Comparison of ENCODE assay signal across 11 cellular contexts in genomic region chr22:36419912-36420882, GRCh38. TPM values are rescaled to one million over a fixed set of nuclear protein-coding genes. Genes with fewer than 3 reads are reported as not detected.
DNase-seq lines count a peak whose midpoint lies in the region; ATAC-seq, FAIRE-seq and TF ChIP-seq lines count a peak whose summit lies in the region.
"Had no signal": no experiment of that assay in that cellular context is flagged by ENCODE, and none has a peak within 500 bp of the region (broad histone marks: within the 10 kb centered on the region; RNA-seq: fewer than 3 reads in every experiment).

No MANE protein-coding gene starts in this region.

- H3K36me3 ChIP-seq in BLaER1 treated with 17β-estradiol and CSF1 and Interleukin-3, amounts not matched to agents 10 nM and 100 nM: no peaks in the 10 kb centered on the region
- no peaks in the 10 kb centered on the region for H3K36me3 ChIP-seq in adrenal gland (replicated peaks in 1 of 2)
- no peaks in the 10 kb centered on the region for H3K36me3 ChIP-seq in kidney (ENCODE audit: control insufficient read depth in 1 of 2, insufficient read depth in 2 of 2, low read length in 2 of 2)
- no peaks in the 10 kb centered on the region for H3K36me3 ChIP-seq in psoas muscle (ENCODE audit: insufficient read depth in 1 of 2, low read depth in 1 of 2)
- no peaks in the 10 kb centered on the region for H3K36me3 ChIP-seq in naive thymus-derived CD4-positive, alpha-beta T cell (ENCODE audit: control insufficient read depth in 2 of 3, insufficient read depth in 3 of 3, low read length in 3 of 3)
- no peaks in the 10 kb centered on the region for H3K36me3 ChIP-seq in OCI-LY7 (ENCODE audit: insufficient read depth, low read length)

- H3K9ac ChIP-seq in BLaER1 treated with 17β-estradiol and CSF1 and Interleukin-3, amounts not matched to agents 10 nM and 100 nM: peak overlapping the region in 10 of 11 experiments; percentile 40 to 82 (median 78); a peak in 17 of 22 replicates
- no peak overlapping the region for H3K9ac ChIP-seq in kidney (ENCODE audit: low read length in 2 of 2)

- H3K9me3 ChIP-seq in BLaER1 treated with 17β-estradiol and CSF1 and Interleukin-3, amounts not matched to agents 10 nM and 100 nM (replicated peaks in 1 of 11): no peaks in the 10 kb centered on the region
- no peaks in the 10 kb centered on the region for H3K9me3 ChIP-seq in adrenal gland (replicated peaks in 1 of 3)
- no peaks in the 10 kb centered on the region for H3K9me3 ChIP-seq in kidney (ENCODE audit: control insufficient read depth in 1 of 2, low read length in 2 of 2)
- H3K9me3 ChIP-seq in psoas muscle: no peaks in the 10 kb centered on the region
- no peaks in the 10 kb centered on the region for H3K9me3 ChIP-seq in naive thymus-derived CD4-positive, alpha-beta T cell (ENCODE audit: control insufficient read depth in 2 of 3, low read length in 3 of 3)
- no peaks in the 10 kb centered on the region for H3K9me3 ChIP-seq in OCI-LY7 (ENCODE audit: low read length)

- H3K36me3 Mint-ChIP-seq in naive thymus-derived CD4-positive, alpha-beta T cell: no peaks in the 10 kb centered on the region

- H3K4me1 ChIP-seq in BLaER1 treated with 17β-estradiol and CSF1 and Interleukin-3, amounts not matched to agents 10 nM and 100 nM: peaks cover 77 to 100% (median 95%) of the 10 kb centered on the region in 10 experiments
- H3K4me1 ChIP-seq in adrenal gland (replicated peaks in 1 of 2): peaks cover 12 to 20% of the 10 kb centered on the region in 2 donors
- H3K4me1 ChIP-seq in kidney (ENCODE audit: control insufficient read depth in 1 of 2, insufficient read depth in 1 of 2, low read depth in 1 of 2, low read length in 2 of 2): peaks cover 0 to 4% of the 10 kb centered on the region in 2 donors
- no peaks in the 10 kb centered on the region for H3K4me1 ChIP-seq in psoas muscle
- H3K4me1 ChIP-seq in naive thymus-derived CD4-positive, alpha-beta T cell (ENCODE audit: control insufficient read depth in 2 of 2, insufficient read depth in 2 of 2, low read length in 2 of 2): peaks cover 8 to 18% of the 10 kb centered on the region in 2 donors
- H3K4me1 ChIP-seq in OCI-LY7 (ENCODE audit: insufficient read depth, low read length, poor library complexity, severe bottlenecking): peaks cover 26% of the 10 kb centered on the region

- POLR2A ChIA-PET in naive thymus-derived CD4-positive, alpha-beta T cell (lab: Charles Lee): interaction anchor here (0.6 to 3.5 kb wide), 5 partner anchors 15 to 89 kb away, joined by 3 to 11 read pairs (median 4); no protein-coding TSS in a partner anchor
- POLR2A ChIA-PET in OCI-LY7 (lab: Charles Lee): no interaction called here

- in situ Hi-C loops in G401 (cut with HindIII; ENCODE audit: low sequenced_read_pairs): no loop called here

- DNase-seq in adrenal gland (no peak), kidney (no peak), psoas muscle (no peak), GM12892 (ENCODE audit: insufficient read length) (no peak), G401 (ENCODE audit: low spot score) (no peak), OCI-LY7 (ENCODE audit: low spot score) (no peak)
- no peak for DNase-seq in naive thymus-derived CD4-positive, alpha-beta T cell
- DNase-seq: activated naive CD8-positive, alpha-beta T cell treated with anti-CD3 and anti-CD28 coated beads, Interleukin-2, amount 50 U/mL, for 24 hours; foreskin keratinocyte had no signal

- BruUV-seq in OCI-LY7 (replicated peaks; lab: Mats Ljungman, UMichigan): no TSS peak

- H3K27me3 Mint-ChIP-seq in naive thymus-derived CD4-positive, alpha-beta T cell: no peaks in the 10 kb centered on the region
- H3K27me3 Mint-ChIP-seq: activated naive CD8-positive, alpha-beta T cell treated with anti-CD3 and anti-CD28 coated beads, Interleukin-2, amount 50 U/mL, for 24 hours; B cell had no signal

- H3K9me2 ChIP-seq in OCI-LY7 (ENCODE audit: insufficient read depth, low read length): no peaks in the 10 kb centered on the region

- no peak overlapping the region for H3K4me3 Mint-ChIP-seq in naive thymus-derived CD4-positive, alpha-beta T cell

- no peaks in the 10 kb centered on the region for H3K27me3 ChIP-seq in BLaER1 treated with 17β-estradiol and CSF1 and Interleukin-3, amounts not matched to agents 10 nM and 100 nM
- no peaks in the 10 kb centered on the region for H3K27me3 ChIP-seq in adrenal gland
- H3K27me3 ChIP-seq in psoas muscle (ENCODE audit: insufficient read depth in 3 of 3, low read length in 2 of 3): peaks cover 0 to 2% (median 0%) of the 10 kb centered on the region in 3 donors
- H3K27me3 ChIP-seq in naive thymus-derived CD4-positive, alpha-beta T cell (ENCODE audit: control insufficient read depth in 2 of 2, insufficient read depth in 2 of 2, low read length in 2 of 2): no peaks in the 10 kb centered on the region
- H3K27me3 ChIP-seq: foreskin keratinocyte had no signal

- ATAC-seq in psoas muscle: peak in 1 of 4 donors; percentile 38
- ATAC-seq in naive thymus-derived CD4-positive, alpha-beta T cell: no peak
- ATAC-seq: foreskin keratinocyte had no signal

- peaks cover 14 to 42% (median 25%) of the 10 kb centered on the region in 7 donors for H3K4me1 Mint-ChIP-seq in naive thymus-derived CD4-positive, alpha-beta T cell

- H3K27ac Mint-ChIP-seq in naive thymus-derived CD4-positive, alpha-beta T cell: peak overlapping the region in 3 of 9 donors; percentile 9 to 77 (median 14)

- no peak overlapping the region; the same call in 1 of the 2 replicates for H2AFZ ChIP-seq in OCI-LY7 (ENCODE audit: low read length)

- CTCF ChIA-PET in naive thymus-derived CD4-positive, alpha-beta T cell (lab: Charles Lee): no interaction called here
- CTCF ChIA-PET in OCI-LY7 (lab: Charles Lee; ENCODE audit: unreplicated experiment): no interaction called here

- H3K9me3 Mint-ChIP-seq in naive thymus-derived CD4-positive, alpha-beta T cell: peaks cover 0 to 1% (median 0%) of the 10 kb centered on the region in 11 donors
- H3K9me3 Mint-ChIP-seq: activated naive CD8-positive, alpha-beta T cell treated with anti-CD3 and anti-CD28 coated beads, Interleukin-2, amount 50 U/mL, for 24 hours had no signal

- no peaks in the 10 kb centered on the region for H3K79me2 ChIP-seq in OCI-LY7 (ENCODE audit: insufficient read depth, low read depth, low read length)

- H4K20me1 ChIP-seq in BLaER1 treated with 17β-estradiol and CSF1 and Interleukin-3, amounts not matched to agents 10 nM and 100 nM: no peaks in the 10 kb centered on the region
- H4K20me1 ChIP-seq in OCI-LY7 (ENCODE audit: insufficient read depth, low read length): no peaks in the 10 kb centered on the region

- FAIRE-seq in kidney (lab: Jason Lieb, UNC) (no peak), GM12892 (lab: Jason Lieb, UNC) (no peak)

- TF ChIP-seq CTCF in adrenal gland (IDR thresholded peaks at IDR 0.05) (no peak), kidney (IDR thresholded peaks at IDR 0.05; ENCODE audit: borderline replicate concordance, extremely low read depth, insufficient read depth) (no peak), psoas muscle (IDR thresholded peaks at IDR 0.05) (no peak), OCI-LY7 (conservative IDR thresholded peaks at IDR 0.05; ENCODE audit: low read length) (no peak)

- peak overlapping the region in 3 of 10 experiments; percentile 25 to 46 (median 40); a peak in 2 of 20 replicates for H3K4me3 ChIP-seq in BLaER1 treated with 17β-estradiol and CSF1 and Interleukin-3, amounts not matched to agents 10 nM and 100 nM
- H3K4me3 ChIP-seq in adrenal gland: no peak overlapping the region
- H3K4me3 ChIP-seq in kidney (ENCODE audit: low read length in 2 of 2): no peak overlapping the region
- H3K4me3 ChIP-seq in psoas muscle: no peak overlapping the region
- no peak overlapping the region for H3K4me3 ChIP-seq in naive thymus-derived CD4-positive, alpha-beta T cell (ENCODE audit: low read length)
- H3K4me3 ChIP-seq in OCI-LY7 (ENCODE audit: low read depth, low read length, poor library complexity, severe bottlenecking): no peak overlapping the region

- 71 to 78% (median 75%) methylated on average over 20 to 21 of the region's 21 CpGs for WGBS in adrenal gland, 4 donors
- 60 to 70% (median 65%) methylated on average over 21 of the region's 21 CpGs for WGBS in psoas muscle, 3 donors

- intact Hi-C loops in adrenal gland (cut with DNase I): no loop called here
- intact Hi-C loops in kidney (cut with DNase I): no loop called here
- intact Hi-C loops in psoas muscle (cut with DNase I): loop anchor here in 1 of 2 donors (5.0 kb wide), 1 partner anchor 32 kb away; no protein-coding TSS in a partner anchor
- intact Hi-C loops in naive thymus-derived CD4-positive, alpha-beta T cell (cut with micrococcal nuclease): no loop called here
- intact Hi-C loops in OCI-LY7 (cut with micrococcal nuclease; ENCODE audit: unreplicated experiment): no loop called here

- TF ChIP-seq POLR2A in adrenal gland (IDR thresholded peaks at IDR 0.05) (no peak), GM12892 (IDR thresholded peaks at IDR 0.05; ENCODE audit: low read depth, low read length) (no peak)

- H3K27ac ChIP-seq in BLaER1 treated with 17β-estradiol and CSF1 and Interleukin-3, amounts not matched to agents 10 nM and 100 nM: peak overlapping the region in 9 of 11 experiments; percentile 73 to 98 (median 89); a peak in 19 of 22 replicates
- H3K27ac ChIP-seq in adrenal gland (peak overlapping the region in 4 of 5 donors; percentile 66 to 80 (median 75)), kidney (ENCODE audit: low read depth in 2 of 2, low read length in 2 of 2) (peak overlapping the region; percentile 39 to 82), psoas muscle (peak overlapping the region; percentile 42), OCI-LY7 (ENCODE audit: low read depth, low read length, poor library complexity, severe bottlenecking) (no peak overlapping the region)
- no peak overlapping the region for H3K27ac ChIP-seq in naive thymus-derived CD4-positive, alpha-beta T cell (ENCODE audit: low read depth, low read length)
- H3K27ac ChIP-seq: foreskin keratinocyte had no signal

- H3K4me2 ChIP-seq in BLaER1 treated with 17β-estradiol and CSF1 and Interleukin-3, amounts not matched to agents 10 nM and 100 nM: peak overlapping the region; percentile 61 to 97 (median 84)
- H3K4me2 ChIP-seq in OCI-LY7 (ENCODE audit: low read length): no peak overlapping the region

RNA-seq across cellular contexts. Expression of gene MYH9, which starts 32.4 kb away (rescaled TPM):
- total RNA-seq in adrenal gland (100 to 1,000 TPM; 294 to 427 (median 369) TPM), kidney (655 TPM), psoas muscle (100 to 1,000 TPM in 3 of 4 donors, 10 to 100 TPM in 1; 92.0 to 214 (median 179) TPM), OCI-LY7 (2022) (213 and 223 TPM in 2 replicates)
- polyA plus RNA-seq in adrenal gland (100 to 1,000 TPM in 2 of 3 donors, 10 to 100 TPM in 1; 96.2 to 164 (median 133) TPM), kidney (ENCODE audit: insufficient read depth, low read depth, low replicate concordance) (85.2 TPM), psoas muscle (10 to 100 TPM; 35.6 to 89.3 (median 56.3) TPM)
- polyA plus RNA-seq in GM12892 (2012; ENCODE audit: missing spikeins): 155 TPM
- total RNA-seq in G401 (2014; rRNA removed; shearing (Covaris generic)): 153 and 185 TPM in 2 replicates
- total RNA-seq in naive thymus-derived CD4-positive, alpha-beta T cell: 100 to 1,000 TPM; 650 to 900 (median 803) TPM
- 100 to 1,000 TPM in 1 of 2 donors, 10 to 100 TPM in 1; 95.5 to 501 TPM for polyA plus RNA-seq in naive thymus-derived CD4-positive, alpha-beta T cell
- total RNA-seq in OCI-LY7 (2014; rRNA removed; shearing (Covaris generic)): 112 and 133 TPM in 2 replicates

Comparison
In these comparisons a context has a peak if more than half of its experiments do, and no peak if none do; other contexts are left out.
1. H3K27ac ChIP-seq: peak in BLaER1 treated with 17β-estradiol and CSF1 and Interleukin-3, amounts not matched to agents 10 nM and 100 nM (9 of 11), adrenal gland (4 of 5), kidney (2 of 2) and psoas muscle (single experiment); none in naive thymus-derived CD4-positive, alpha-beta T cell (single experiment) and OCI-LY7 (single experiment).
2. H3K9ac ChIP-seq: peak in BLaER1 treated with 17β-estradiol and CSF1 and Interleukin-3, amounts not matched to agents 10 nM and 100 nM (10 of 11); none in kidney (0 of 2).